Comparison of ENCODE assay signal across 7 cellular contexts in the genomic region with DNA sequence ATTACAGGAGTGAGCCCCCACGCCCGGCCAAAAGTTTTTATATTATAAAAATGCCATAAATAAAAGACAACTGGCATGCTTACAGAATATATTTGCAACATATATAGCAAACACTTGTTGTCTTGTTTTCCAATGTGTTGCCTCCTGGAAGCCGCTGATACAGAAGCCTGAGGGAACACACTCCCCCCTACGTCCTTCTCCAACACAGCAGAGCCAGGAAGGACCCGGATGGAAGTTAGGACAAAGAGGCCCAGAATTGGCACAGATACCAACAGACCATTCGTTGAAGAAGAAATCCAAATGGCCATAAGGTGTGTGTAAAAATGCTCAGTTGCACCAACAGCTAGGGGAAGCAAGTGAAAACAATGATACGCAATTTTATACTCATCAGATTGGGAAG. TPM values are rescaled to one million over a fixed set of nuclear protein-coding genes. Genes with fewer than 3 reads are reported as not detected.
"Had no signal": no experiment of that assay in that cellular context is flagged by ENCODE, and none has a peak within 500 bp of the region (broad histone marks: within the 10 kb centered on the region; RNA-seq: fewer than 3 reads in every experiment).

No MANE protein-coding gene starts in this region.

- ATAC-seq: GM23338, K562 had no signal

- DNase-seq: H9, HCEC 1CT, IMR-90 had no signal

- H3K9me3 Mint-ChIP-seq: GM23338, H9 had no signal

- H3K4me3 ChIP-seq: GM23338, K562 had no signal

- H2AFZ ChIP-seq: GM23338 had no signal

- H3K27ac Mint-ChIP-seq: GM23338, H9 had no signal

- H3K4me2 ChIP-seq: GM23338 had no signal

- H3K4me3 Mint-ChIP-seq: GM23338, H9 had no signal

RNA-seq across cellular contexts. Expression of gene PLA2G5, which starts 1.3 kb away (rescaled TPM):
- total RNA-seq: GM23338, H1, H9, HT-29, IMR-90, K562 had no signal
- polyA plus RNA-seq: GM23338, IMR-90, K562 had no signal

RNA-seq across cellular contexts. Expression of gene PLA2G2D, which starts 50.6 kb away (rescaled TPM):
- total RNA-seq: GM23338, H1, H9, HT-29, IMR-90, K562 had no signal
- polyA plus RNA-seq: GM23338, H1, IMR-90, K562 had no signal
